ENCODE assay signal across 7 cellular contexts in the genomic region with DNA sequence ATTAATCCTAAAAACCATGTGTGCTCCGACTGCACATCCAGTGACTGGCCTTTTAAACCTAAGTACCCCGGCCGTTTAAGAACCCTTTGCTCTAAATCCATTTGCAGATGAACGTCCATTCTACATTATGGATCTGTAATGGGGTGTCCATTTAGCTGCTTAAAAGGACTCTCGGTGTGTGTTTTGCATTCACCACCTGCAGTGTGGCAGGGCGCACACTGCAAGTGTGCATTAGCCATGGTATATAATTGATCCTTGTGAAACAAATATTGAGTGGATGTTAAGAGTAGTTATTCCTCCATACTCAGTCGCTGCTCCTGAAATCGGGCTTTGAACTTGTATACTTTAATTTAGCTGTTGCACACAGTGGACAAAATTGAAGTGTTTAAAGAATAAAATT.
"Had no signal": no experiment of that assay in that cellular context is flagged by ENCODE, and none has a peak within 500 bp of the region (broad histone marks: within the 10 kb centered on the region; RNA-seq: fewer than 3 reads in every experiment).

No MANE protein-coding gene starts in this region.

- FAIRE-seq: HepG2, HTR-8/SVneo, K562 had no signal

- ATAC-seq: HepG2, K562 had no signal

- DNase-seq: IMR-90, KBM-7 had no signal

- H3K9me3 Mint-ChIP-seq: IgD-negative memory B cell had no signal

- H3K27ac ChIP-seq: HL-60 had no signal

- H3K27ac Mint-ChIP-seq: IgD-negative memory B cell had no signal

- H3K4me3 Mint-ChIP-seq: IgD-negative memory B cell had no signal

- H3K4me3 ChIP-seq: K562 had no signal

- H3K4me1 Mint-ChIP-seq: IgD-negative memory B cell had no signal

- H3K36me3 Mint-ChIP-seq: IgD-negative memory B cell had no signal
